9 cellular contexts compared by ENCODE assay signal in genomic region chr11:61892085-61892370, GRCh38. TPM values are rescaled to one million over a fixed set of nuclear protein-coding genes. Genes with fewer than 3 reads are reported as not detected.
DNase-seq lines count a peak whose midpoint lies in the region; ATAC-seq and TF ChIP-seq lines count a peak whose summit lies in the region.
"Had no signal": no experiment of that assay in that cellular context is flagged by ENCODE, and none has a peak within 500 bp of the region (broad histone marks: within the 10 kb centered on the region; RNA-seq: fewer than 3 reads in every experiment).

No MANE protein-coding gene starts in this region.

- H3K4me1 Mint-ChIP-seq in WTC11, result peaks cover 7% of the 10 kb centered on the region

- POLR2A ChIA-PET in HCT116 (lab: Charles Lee), result no interaction called here
- POLR2A ChIA-PET in WTC11 (lab: Charles Lee), result interaction anchor here (1.2 kb wide), 1 partner anchor 77 kb away, joined by 3 read pairs; no protein-coding TSS in a partner anchor

- H4K20me1 ChIP-seq in HCT116 (ENCODE audit: insufficient read depth), result no peaks in the 10 kb centered on the region

- WGBS in iPS DF 6.9 (ENCODE audit: insufficient coverage, insufficient read length), result no CpG with 5 or more reads among the region's 12 CpGs
- 8 to 20% (median 13%) methylated on average over 9 to 12 of the region's 12 CpGs for WGBS in stomach, 5 donors

- no peaks in the 10 kb centered on the region; the same call in 1 of the 2 replicates for H3K79me2 ChIP-seq in HCT116 (ENCODE audit: insufficient read depth, low read length)

- H3K9me3 ChIP-seq in HCT116 (ENCODE audit: control insufficient read depth in 1 of 2, insufficient read depth in 1 of 2, low read depth in 1 of 2, low read length in 2 of 2), result peaks cover 0 to under 1% of the 10 kb centered on the region in 2 experiments; a peak in 1 of 4 replicates
- H3K9me3 ChIP-seq in iPS DF 6.9 (ENCODE audit: control insufficient read depth, insufficient read depth, low read length), result no peaks in the 10 kb centered on the region
- H3K9me3 ChIP-seq in stomach, result no peaks in the 10 kb centered on the region

- H3K27ac Mint-ChIP-seq in WTC11, result no peak overlapping the region

- H3K36me3 ChIP-seq in GM06990 (ENCODE audit: control insufficient read depth, insufficient read depth, low read length) (no peaks in the 10 kb centered on the region), HCT116 (ENCODE audit: control insufficient read depth in 1 of 2, insufficient read depth in 2 of 2, low read length in 2 of 2) (no peaks in the 10 kb centered on the region), iPS DF 6.9 (ENCODE audit: control insufficient read depth, insufficient read depth, low read length) (no peaks in the 10 kb centered on the region), stomach (peaks cover 0 to 5% (median 0%) of the 10 kb centered on the region in 4 donors)

- H3K9me3 Mint-ChIP-seq in WTC11, result no peaks in the 10 kb centered on the region; the same call in 1 of the 2 replicates

- no peak for DNase-seq in GM06990 (ENCODE audit: extremely low read depth, insufficient read length)
- DNase-seq in HCT116 (ENCODE audit: low read depth, low spot score), result no peak
- no peak for DNase-seq in WTC11 (ENCODE audit: low spot score)
- DNase-seq in iPS DF 6.9 (ENCODE audit: low read depth, low spot score), result no peak
- DNase-seq in stomach, result no peak
- DNase-seq in activated effector memory CD4-positive, alpha-beta T cell treated with Interleukin-2 at 50 U/mL for 16 hours, result no peak
- DNase-seq in 8988T, result no peak

- intact Hi-C loops in HCT116 (cut with micrococcal nuclease), result no loop called here
- intact Hi-C loops in stomach (cut with DNase I; ENCODE audit: low total_unique reads), result loop anchor here (10.0 kb wide), 1 partner anchor 87 kb away; no protein-coding TSS in a partner anchor

- no peaks in the 10 kb centered on the region; the same call in 1 of the 2 replicates for H3K27me3 ChIP-seq in GM06990 (replicated peaks; ENCODE audit: control insufficient read depth, insufficient read depth, low read length)
- H3K27me3 ChIP-seq in HCT116 (ENCODE audit: insufficient read depth, low read length), result no peaks in the 10 kb centered on the region
- H3K27me3 ChIP-seq in iPS DF 6.9 (ENCODE audit: control insufficient read depth, insufficient read depth, low read length), result no peaks in the 10 kb centered on the region
- no peaks in the 10 kb centered on the region for H3K27me3 ChIP-seq in stomach

- H3K27me3 Mint-ChIP-seq in WTC11 (ENCODE audit: low read depth), result 0 out of 2 replicates have a peak, but pooled peaks cover 4% of the 10 kb centered on the region

- BruUV-seq in HCT116 (replicated peaks; lab: Mats Ljungman, UMichigan), result no TSS peak

- peak overlapping the region; percentile 91 for H3K4me2 ChIP-seq in HCT116 (ENCODE audit: low read length)

- TF ChIP-seq RAD21 in HCT116 (IDR thresholded peaks at IDR 0.05; ENCODE audit: low read depth), result no peak

- peak overlapping the region; percentile 52; the same call in 1 of the 2 replicates for H3K27ac ChIP-seq in HCT116 (ENCODE audit: low read depth, low read length)
- H3K27ac ChIP-seq in iPS DF 6.9 (ENCODE audit: low read length), result no peak overlapping the region
- H3K27ac ChIP-seq in stomach, result peak overlapping the region; percentile 69 to 93 (median 86)

- peak overlapping the region; percentile 45 for H2AFZ ChIP-seq in HCT116 (ENCODE audit: low read depth, low read length, poor library complexity, severe bottlenecking)

- peak overlapping the region; percentile 58 for H3K4me3 Mint-ChIP-seq in WTC11

- H3K4me1 ChIP-seq in HCT116 (ENCODE audit: control insufficient read depth in 1 of 2, insufficient read depth in 2 of 2, low read length in 2 of 2) (peaks cover 21 to 32% of the 10 kb centered on the region in 2 experiments), iPS DF 6.9 (ENCODE audit: control insufficient read depth, insufficient read depth, low read length) (peaks cover 6% of the 10 kb centered on the region; the same call in 1 of the 2 replicates), stomach (peaks cover 15 to 38% (median 32%) of the 10 kb centered on the region in 4 donors)

- no peaks in the 10 kb centered on the region for H3K36me3 Mint-ChIP-seq in WTC11

- H3K4me3 ChIP-seq in GM06990 (replicated peaks; ENCODE audit: low read depth, low read length) (peak overlapping the region; percentile 75), HCT116 (replicated peaks in 1 of 2; ENCODE audit: low read depth in 1 of 2, low read length in 2 of 2) (peak overlapping the region; percentile 40 to 73), iPS DF 6.9 (ENCODE audit: low read length) (peak overlapping the region; percentile 81; the same call in 1 of the 2 replicates), stomach (peak overlapping the region; percentile 71 to 91 (median 82))

- RAD21 ChIA-PET in HCT116 (lab: Charles Lee; ENCODE audit: low non-redundant PET in 1 of 2, low total read pairs in 2 of 2, uncharacterized antibody in 2 of 2, unreplicated experiment in 2 of 2), result no interaction called here

- TF ChIP-seq EP300 in stomach (IDR thresholded peaks at IDR 0.05), result no peak

- TF ChIP-seq POLR2A in HCT116 (IDR thresholded peaks at IDR 0.05; ENCODE audit: borderline replicate concordance, extremely low read depth, insufficient read depth, insufficient read length), result no peak
- TF ChIP-seq POLR2A in stomach (IDR thresholded peaks at IDR 0.05), result no peak

- CTCF ChIA-PET in HCT116 (lab: Charles Lee) (no interaction called here), WTC11 (lab: Charles Lee) (interaction anchor here (0.7 to 2.5 kb wide), 7 partner anchors 55 to 232 kb away, joined by 3 to 13 read pairs (median 5); partner anchors contain the start of genes BEST1 and INCENP)

- TF ChIP-seq CTCF in GM06990 (IDR thresholded peaks at IDR 0.05; ENCODE audit: insufficient read depth, low read length, poor library complexity, severe bottlenecking) (peak; percentile 28), HCT116 (IDR thresholded peaks at IDR 0.05 in 2 of 3, conservative IDR thresholded peaks at IDR 0.05 in 1 of 3; ENCODE audit: borderline replicate concordance in 1 of 3, insufficient read depth in 1 of 3, low read depth in 2 of 3, low read length in 2 of 3) (0 out of 6 replicates have a peak, but pooled peaks of 1 of the 3 experiments have one; percentile 14), WTC11 (IDR thresholded peaks at IDR 0.05) (no peak), stomach (IDR thresholded peaks at IDR 0.05) (no peak)

- H3K9me2 ChIP-seq in HCT116 (ENCODE audit: insufficient read depth), result no peaks in the 10 kb centered on the region

- ATAC-seq in HCT116, result peak; percentile 34
- peak; percentile 23 for ATAC-seq in WTC11
- no peak for ATAC-seq in HG03039 (IDR thresholded peaks at IDR 0.05; ENCODE audit: unreplicated experiment)

- peak overlapping the region; percentile 41 for H3K9ac ChIP-seq in HCT116 (ENCODE audit: low read length)

TF ChIP-seq in HCT116, 20 proteins besides CTCF, POLR2A, EP300 and RAD21 (continues in another document):
- TF ChIP-seq EZH2phosphoT487 (IDR thresholded peaks at IDR 0.05; ENCODE audit: borderline replicate concordance) (no peak), CEBPB (IDR thresholded peaks at IDR 0.05; ENCODE audit: low read depth) (no peak), FOSL1 (IDR thresholded peaks at IDR 0.05; ENCODE audit: low read depth) (no peak), SIN3A (IDR thresholded peaks at IDR 0.05; ENCODE audit: low read depth) (no peak)

TF ChIP-seq in WTC11, 78 proteins besides CTCF, POLR2A, EP300 and RAD21:
- no peak for TF ChIP-seq MYBL2 (CRISPR knock-in tag; IDR thresholded peaks at IDR 0.05)
- TF ChIP-seq ZNF232 (CRISPR knock-in tag; IDR thresholded peaks at IDR 0.05), result peak; percentile 69
- TF ChIP-seq CDX4 (CRISPR knock-in tag; IDR thresholded peaks at IDR 0.05; ENCODE audit: borderline replicate concordance), result no peak

RNA-seq across cellular contexts. Expression of gene FADS3, which starts 0.7 kb away (rescaled TPM):
- total RNA-seq in HCT116 (2021; ENCODE audit: unreplicated experiment), result 65.8 TPM
- polyA plus RNA-seq in HCT116 (2012), result 59.1 and 69.4 TPM in 2 replicates
- 47.4 to 50.0 TPM (median 49.3 TPM) in 3 replicates for total RNA-seq in WTC11 (2021)
- total RNA-seq in stomach, result 100 to 1,000 TPM in 1 of 5 donors, 10 to 100 TPM in 3, 1 to 10 TPM in 1; 2.6 to 140 (median 22.8) TPM
- 10 to 100 TPM in 1 of 3 donors, 1 to 10 TPM in 2; 7.5 to 23.3 (median 7.9) TPM for polyA plus RNA-seq in stomach

RNA-seq across cellular contexts. Expression of gene RAB3IL1, which starts 25.3 kb away (rescaled TPM):
- total RNA-seq in HCT116 (2021; ENCODE audit: unreplicated experiment) (18.1 TPM), WTC11 (2021) (7.2 to 11.1 TPM (median 8.9 TPM) in 3 replicates), stomach (10 to 100 TPM in 2 of 5 donors, 1 to 10 TPM in 1, under 1 TPM in 1, not detected in 1; 0.58 to 12.8 (median 7.1) TPM)
- 13.2 and 13.7 TPM in 2 replicates for polyA plus RNA-seq in HCT116 (2012)
- 10 to 100 TPM in 2 of 3 donors, 1 to 10 TPM in 1; 5.3 to 13.3 (median 11.6) TPM for polyA plus RNA-seq in stomach
- total RNA-seq: T-helper 2 cell treated with Interferon-gamma antibody and Interleukin-4, amounts not matched to agents 100 ng/mL and 5 ng/mL, for 36 hours had no signal

RNA-seq across cellular contexts. Expression of gene BEST1, which starts 58.1 kb away (rescaled TPM):
- total RNA-seq in HCT116 (2021; ENCODE audit: unreplicated experiment), result 2.3 TPM
- 5.8 and 7.7 TPM in 2 replicates for polyA plus RNA-seq in HCT116 (2012)
- total RNA-seq in WTC11 (2021), result 0.17 to 0.32 TPM (median 0.21 TPM) in 3 replicates
- 10 to 100 TPM in 2 of 5 donors, 1 to 10 TPM in 2, not detected in 1; 1.2 to 27.4 (median 6.6) TPM for total RNA-seq in stomach
- polyA plus RNA-seq in stomach, result 1 to 10 TPM; 3.4 to 3.8 (median 3.7) TPM
- total RNA-seq: T-helper 2 cell treated with Interferon-gamma antibody and Interleukin-4, amounts not matched to agents 100 ng/mL and 5 ng/mL, for 36 hours had no signal
